In the genomic region with DNA sequence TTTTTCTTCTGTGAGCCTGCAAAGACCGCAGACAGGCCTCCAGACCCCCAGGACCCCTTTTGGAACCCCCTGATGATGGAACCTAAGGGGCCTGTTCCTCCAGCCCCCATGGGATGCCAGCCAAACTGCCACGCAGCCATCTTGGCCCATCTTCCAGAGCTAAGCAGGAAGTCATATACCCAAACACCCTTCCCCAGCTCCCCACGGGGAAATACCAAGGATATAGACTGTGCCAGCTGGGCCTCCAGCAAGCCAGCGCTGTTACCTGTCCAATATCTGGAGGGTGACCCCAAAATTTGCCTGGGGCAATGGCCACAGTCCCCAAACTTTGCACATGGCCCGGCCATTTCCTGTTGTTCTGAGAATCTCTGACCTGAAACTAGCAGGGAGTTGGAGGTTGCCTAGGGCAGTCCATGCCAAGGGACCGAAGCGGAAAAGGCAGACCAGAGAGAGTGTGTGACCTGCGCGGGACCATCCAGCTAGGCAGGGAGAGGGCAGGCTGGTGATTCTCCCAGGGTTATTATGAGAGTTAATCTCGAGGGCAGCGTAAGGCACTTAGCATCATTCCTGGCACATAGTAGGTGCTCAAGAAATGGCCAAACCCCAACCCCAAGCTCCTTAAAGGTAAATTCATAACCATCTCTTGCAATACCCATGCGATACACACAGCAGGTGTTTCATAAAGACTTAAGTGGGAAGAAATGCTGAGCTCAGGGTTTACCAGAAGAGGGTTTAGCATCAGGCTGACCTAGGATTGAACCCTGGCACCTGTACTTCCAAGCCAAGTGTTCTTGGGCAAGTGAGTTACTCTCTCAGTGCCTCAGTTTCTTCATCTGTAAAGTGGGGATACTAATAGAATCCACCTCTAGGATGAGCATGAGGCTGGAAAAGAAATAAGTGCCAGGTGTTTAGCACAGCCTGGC, we compare ENCODE assay signal across 29 cellular contexts. TPM values are rescaled to one million over a fixed set of nuclear protein-coding genes. Genes with fewer than 3 reads are reported as not detected.
DNase-seq lines count a peak whose midpoint lies in the region; TF ChIP-seq lines count a peak whose summit lies in the region.
"Had no signal": no experiment of that assay in that cellular context is flagged by ENCODE, and none has a peak within 500 bp of the region (broad histone marks: within the 10 kb centered on the region; RNA-seq: fewer than 3 reads in every experiment).

No MANE protein-coding gene starts in this region.

- no peaks in the 10 kb centered on the region for H3K36me3 ChIP-seq in BLaER1 treated with 17β-estradiol and CSF1 and Interleukin-3, amounts not matched to agents 10 nM and 100 nM
- H3K36me3 ChIP-seq: ascending aorta, cardiac muscle cell, gastroesophageal sphincter, transverse colon had no signal

- H3K4me3 ChIP-seq in BLaER1 treated with 17β-estradiol and CSF1 and Interleukin-3, amounts not matched to agents 10 nM and 100 nM: no peak overlapping the region
- no peak overlapping the region for H3K4me3 ChIP-seq in dorsolateral prefrontal cortex
- H3K4me3 ChIP-seq: ascending aorta, cardiac muscle cell, gastroesophageal sphincter, GM12878, transverse colon had no signal

- intact Hi-C loops in dorsolateral prefrontal cortex (cut with DNase I): no loop called here

- DNase-seq in NAMALWA (ENCODE audit: low spot score) (peak; percentile 1), dorsolateral prefrontal cortex (no peak), renal cortical epithelial cell (ENCODE audit: low read depth) (peak; percentile 11), dedifferentiated amniotic fluid mesenchymal stem cell (ENCODE audit: extremely low spot score) (no peak), COLO668 (lab: John Stamatoyannopoulos, UW; ENCODE audit: unreplicated experiment) (no peak), UCSD-AML1 (lab: John Stamatoyannopoulos, UW; ENCODE audit: unreplicated experiment) (no peak)
- DNase-seq: activated CD4-positive, alpha-beta memory T cell treated with anti-CD3 and anti-CD28 coated beads, Interleukin-2, amount 10 ng/mL, durations not matched to agents 7 days and 5 days; activated CD4-positive, CD25-positive, alpha-beta regulatory T cell treated with anti-CD3 and anti-CD28 coated beads, Interleukin-2, amount 50 U/mL, for 72 hours; activated naive CD8-positive, alpha-beta T cell treated with anti-CD3 and anti-CD28 coated beads for 36 hours; dermis blood vessel endothelial cell; hippocampal formation; immature natural killer cell; naive thymus-derived CD4-positive, alpha-beta T cell; NCI-H1694; NCI-H510A; NK-92 treated with Interleukin-12 subunit alpha and Interleukin-12 subunit beta, amount 100 ng/mL, for 24 hours; nucleus accumbens; T-helper 1 cell; transverse colon had no signal

- H3K9me3 ChIP-seq in BLaER1 treated with 17β-estradiol and CSF1 and Interleukin-3, amounts not matched to agents 10 nM and 100 nM (replicated peaks in 1 of 11): no peaks in the 10 kb centered on the region
- H3K9me3 ChIP-seq: ascending aorta, gastroesophageal sphincter, transverse colon had no signal

- peak overlapping the region in 7 of 11 experiments; percentile 22 to 45 (median 31); a peak in 11 of 22 replicates for H3K27ac ChIP-seq in BLaER1 treated with 17β-estradiol and CSF1 and Interleukin-3, amounts not matched to agents 10 nM and 100 nM
- peak overlapping the region in 47 of 59 donors; percentile 8 to 98 (median 92) for H3K27ac ChIP-seq in dorsolateral prefrontal cortex
- H3K27ac ChIP-seq: ascending aorta, cardiac muscle cell, gastroesophageal sphincter had no signal

- peaks cover 0 to 14% (median 6%) of the 10 kb centered on the region in 11 experiments; a peak in 8 of 22 replicates for H3K27me3 ChIP-seq in BLaER1 treated with 17β-estradiol and CSF1 and Interleukin-3, amounts not matched to agents 10 nM and 100 nM
- peaks cover 0 to 14% (median 0%) of the 10 kb centered on the region in 45 donors for H3K27me3 ChIP-seq in dorsolateral prefrontal cortex
- H3K27me3 ChIP-seq: ascending aorta had no signal

- no peak overlapping the region for H3K9ac ChIP-seq in BLaER1 treated with 17β-estradiol and CSF1 and Interleukin-3, amounts not matched to agents 10 nM and 100 nM

- TF ChIP-seq CTCF in dorsolateral prefrontal cortex (IDR thresholded peaks at IDR 0.05 in 54 of 56, conservative IDR thresholded peaks at IDR 0.05 in 2 of 56; ENCODE audit: low read depth in 1 of 56, partially characterized antibody in 56 of 56): no peak

- H4K20me1 ChIP-seq in BLaER1 treated with 17β-estradiol and CSF1 and Interleukin-3, amounts not matched to agents 10 nM and 100 nM: peaks cover 0 to 15% (median 0%) of the 10 kb centered on the region in 11 experiments; a peak in 4 of 22 replicates

- H3K4me1 ChIP-seq in BLaER1 treated with 17β-estradiol and CSF1 and Interleukin-3, amounts not matched to agents 10 nM and 100 nM: peaks cover 67 to 93% (median 79%) of the 10 kb centered on the region in 10 experiments
- H3K4me1 ChIP-seq: ascending aorta had no signal

- peak overlapping the region in 10 of 11 experiments; percentile 15 to 99 (median 96); a peak in 18 of 22 replicates for H3K4me2 ChIP-seq in BLaER1 treated with 17β-estradiol and CSF1 and Interleukin-3, amounts not matched to agents 10 nM and 100 nM

RNA-seq across cellular contexts. Expression of gene RASAL1, which starts 2.6 kb away (rescaled TPM):
- 10 to 100 TPM; 17.0 to 95.6 (median 38.8) TPM for total RNA-seq in dorsolateral prefrontal cortex
- total RNA-seq in renal cortical epithelial cell: 16.3 and 36.5 TPM in 2 replicates
- total RNA-seq: fibroblast of lung, skeletal muscle tissue had no signal

RNA-seq across cellular contexts. Expression of gene CFAP73, which starts 11.4 kb away (rescaled TPM):
- 1 to 10 TPM in 28 of 120 experiments, under 1 TPM in 66, not detected in 26; 0.31 to 3.5 (median 0.80) TPM for total RNA-seq in dorsolateral prefrontal cortex
- 0.25 TPM in 1 of 2 replicates, not detected in the other for total RNA-seq in renal cortical epithelial cell
- total RNA-seq: activated T-helper 2 cell treated with anti-CD3 and anti-CD28 coated beads, Interferon-gamma antibody, Interleukin-2, Interleukin-4, amounts not matched to agents 10 μg/mL and 5 μg/mL and 100 μg/mL, durations not matched to agents 14 hours and 24 hours and 36 hours; ascending aorta; cardiac muscle cell; Daoy; dermis blood vessel endothelial cell; fibroblast of lung; gastroesophageal sphincter; left lobe of liver; skeletal muscle tissue; transverse colon had no signal

RNA-seq across cellular contexts. Expression of gene DDX54, which starts 47.2 kb away (rescaled TPM):
- total RNA-seq in dorsolateral prefrontal cortex: 10 to 100 TPM; 20.8 to 54.8 (median 35.0) TPM
- total RNA-seq in renal cortical epithelial cell: 30.9 and 32.2 TPM in 2 replicates

RNA-seq across cellular contexts. Expression of gene RITA1, which starts 47.4 kb away (rescaled TPM):
- total RNA-seq in dorsolateral prefrontal cortex (10 to 100 TPM; 12.4 to 35.1 (median 24.5) TPM), renal cortical epithelial cell (27.1 and 31.1 TPM in 2 replicates)

Comparison
In these comparisons a context has a peak if more than half of its experiments do, and no peak if none do; other contexts are left out.
1. DNase-seq: peak in NAMALWA (single experiment) and renal cortical epithelial cell (single experiment); none in dorsolateral prefrontal cortex (0 of 10), dedifferentiated amniotic fluid mesenchymal stem cell (single experiment), COLO668 (single experiment) and UCSD-AML1 (single experiment).